8 cellular contexts compared by ENCODE assay signal in the genomic region with DNA sequence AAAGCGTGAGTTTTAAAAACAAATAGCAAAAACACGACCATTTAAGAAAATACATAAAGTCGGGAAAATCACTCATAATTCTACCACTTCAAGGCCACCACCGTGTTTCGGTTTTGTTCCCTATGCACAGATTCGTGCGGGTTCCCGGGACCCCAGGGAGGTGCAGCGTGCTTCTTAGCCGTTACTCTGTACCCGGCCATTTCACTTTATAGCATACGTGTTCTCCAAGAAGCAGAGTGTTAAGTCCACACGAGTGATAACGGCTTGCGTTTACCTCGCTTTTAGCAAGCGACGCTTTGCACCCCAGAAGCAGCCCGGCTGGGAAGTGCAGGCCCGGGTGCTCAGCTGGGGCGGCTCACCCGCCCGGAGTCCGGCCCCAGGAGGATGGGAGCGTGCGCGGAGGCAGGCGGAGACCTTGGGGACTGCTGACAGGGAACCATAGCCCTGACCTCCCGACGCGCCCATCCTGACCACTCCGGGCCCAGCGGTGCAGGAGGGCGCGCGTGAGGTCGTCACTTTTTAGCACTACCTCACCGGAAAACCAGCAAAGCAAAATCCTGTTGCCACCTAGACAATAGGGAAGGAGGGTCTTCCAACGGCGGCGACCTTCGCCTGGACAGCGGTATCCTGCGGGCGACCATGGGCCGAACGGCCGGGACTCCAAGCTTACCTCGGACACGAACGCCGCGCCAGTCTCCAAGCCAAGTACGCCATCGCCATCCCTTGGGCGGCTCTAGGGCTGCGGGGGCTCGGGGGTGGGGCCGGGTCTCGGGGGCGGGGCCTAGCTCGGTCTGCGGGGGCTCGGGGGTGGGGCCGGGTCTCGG. TPM values are rescaled to one million over a fixed set of nuclear protein-coding genes. Genes with fewer than 3 reads are reported as not detected.
A peak's percentile ranks its signal among the peaks of the same experiment; 100 is the strongest.
DNase-seq lines count a peak whose midpoint lies in the region; ATAC-seq lines count a peak whose summit lies in the region.

ECI2 (minus strand) TSS at position 735 of the 824 bp plus-strand sequence; CDS start at position 720, 15 bp downstream.

- H3K27me3 Mint-ChIP-seq in stimulated activated memory B cell treated with anti-CD40 and anti-IgM and Interleukin-4, amounts not matched to agents 10 μg/mL and 1 μg/mL and 100 μg/mL, for 72 hours: no peaks in the 10 kb centered on the region

- H3K9ac ChIP-seq in mucosa of stomach (ENCODE audit: low read length): peak within 1 kb of the TSS; percentile 73

- peaks cover 3% of the 10 kb centered on the region for H3K9me3 Mint-ChIP-seq in stimulated activated memory B cell treated with anti-CD40 and anti-IgM and Interleukin-4, amounts not matched to agents 10 μg/mL and 1 μg/mL and 100 μg/mL, for 72 hours

- H3K27me3 ChIP-seq in mucosa of stomach (ENCODE audit: control insufficient read depth, insufficient read depth, low read length): no peaks in the 10 kb centered on the region

- peaks cover 17% of the 10 kb centered on the region for H3K4me1 ChIP-seq in mucosa of stomach (ENCODE audit: control insufficient read depth, insufficient read depth, low read length)

- peaks cover 29% of the 10 kb centered on the region for H3K36me3 Mint-ChIP-seq in stimulated activated memory B cell treated with anti-CD40 and anti-IgM and Interleukin-4, amounts not matched to agents 10 μg/mL and 1 μg/mL and 100 μg/mL, for 72 hours

- ATAC-seq in GM18907 (IDR thresholded peaks at IDR 0.05; ENCODE audit: unreplicated experiment): peak; percentile 56
- ATAC-seq in HG03135 (IDR thresholded peaks at IDR 0.05; ENCODE audit: unreplicated experiment): peak; percentile 58
- peak; percentile 59 for ATAC-seq in esophagus mucosa
- ATAC-seq in stimulated activated memory B cell treated with anti-CD40 and anti-IgM and Interleukin-4, amounts not matched to agents 10 μg/mL and 1 μg/mL and 100 μg/mL, for 72 hours: peak; percentile 81

- H3K4me1 Mint-ChIP-seq in stimulated activated memory B cell treated with anti-CD40 and anti-IgM and Interleukin-4, amounts not matched to agents 10 μg/mL and 1 μg/mL and 100 μg/mL, for 72 hours: peaks cover 29% of the 10 kb centered on the region

- H3K27ac Mint-ChIP-seq in stimulated activated memory B cell treated with anti-CD40 and anti-IgM and Interleukin-4, amounts not matched to agents 10 μg/mL and 1 μg/mL and 100 μg/mL, for 72 hours: peak within 1 kb of the TSS; percentile 91

- H3K36me3 ChIP-seq in mucosa of stomach (ENCODE audit: control insufficient read depth, insufficient read depth, low read length): peaks cover 5% of the 10 kb centered on the region

- H3K4me3 Mint-ChIP-seq in stimulated activated memory B cell treated with anti-CD40 and anti-IgM and Interleukin-4, amounts not matched to agents 10 μg/mL and 1 μg/mL and 100 μg/mL, for 72 hours: peak within 1 kb of the TSS; percentile 97

- H3K4me3 ChIP-seq in mucosa of stomach (ENCODE audit: low read length): peak within 1 kb of the TSS; percentile 68

- DNase-seq in AG08396 (ENCODE audit: low spot score) (peak; percentile 64), NCI-H82 (lab: John Stamatoyannopoulos, UW) (peak; percentile 83)
- DNase-seq in activated CD8-positive, alpha-beta memory T cell treated with anti-CD3 and anti-CD28 coated beads, Interleukin-2, amount 50 U/mL, for 1 hour (ENCODE audit: extremely low read depth): peak; percentile 4

- H3K9me3 ChIP-seq in mucosa of stomach (ENCODE audit: control insufficient read depth, low read length): no peaks in the 10 kb centered on the region

RNA-seq across cellular contexts. Expression of gene ECI2, which starts in this region (rescaled TPM):
- total RNA-seq in esophagus mucosa: 19.8 TPM

Comparison
In these comparisons a context has a peak if more than half of its experiments do, and no peak if none do; other contexts are left out.
1. Peak in every context shown above with its lines: DNase-seq, ATAC-seq and H3K4me3 ChIP-seq.
2. DNase-seq: peak in every context shown above with its lines; median percentile 83 in NCI-H82; 64 in AG08396; 4 in activated CD8-positive, alpha-beta memory T cell treated with anti-CD3 and anti-CD28 coated beads, Interleukin-2, amount 50 U/mL, for 1 hour.